In genomic region chr13:107753286-107753685, GRCh38 we compare ENCODE assay signal across 21 cellular contexts.
"Had no signal": no experiment of that assay in that cellular context is flagged by ENCODE, and none has a peak within 500 bp of the region (broad histone marks: within the 10 kb centered on the region; RNA-seq: fewer than 3 reads in every experiment).

No MANE protein-coding gene starts in this region.

- DNase-seq: activated CD4-positive, alpha-beta T cell treated with anti-CD3 and anti-CD28 coated beads for 4 hours; activated CD4-positive, alpha-beta T cell treated with anti-CD3 and anti-CD28 coated beads, Interleukin-2, amount 50 U/mL, for 4 hours; activated CD8-positive, alpha-beta memory T cell treated with anti-CD3 and anti-CD28 coated beads for 24 hours; activated effector memory CD4-positive, alpha-beta T cell treated with Interleukin-2 at 50 U/mL for 16 hours; activated naive CD4-positive, alpha-beta T cell treated with Interleukin-2 at 50 U/mL for 16 hours; activated naive CD8-positive, alpha-beta T cell treated with anti-CD3 and anti-CD28 coated beads for 36 hours; amniotic stem cell; brain microvascular endothelial cell; caudate nucleus; gastrocnemius medialis; islet precursor cell; left ventricle myocardium inferior; posterior cingulate gyrus; stimulated activated CD4-positive, alpha-beta T cell treated with anti-CD3 and anti-CD28 coated beads, Interleukin-12 subunit alpha, Interleukin-12 subunit beta, amount 100 ng/mL, for 4 hours; stimulated activated CD4-positive, alpha-beta T cell treated with anti-CD3 and anti-CD28 coated beads, Interleukin-4, amount 100 ng/mL, for 1 hour; T-helper 9 cell; trophoblast cell; uterus had no signal

- H3K4me3 ChIP-seq: gastrocnemius medialis, left ventricle myocardium inferior, lung, skin epidermis, thoracic aorta, uterus had no signal
